15 cellular contexts compared by ENCODE assay signal in the genomic region with DNA sequence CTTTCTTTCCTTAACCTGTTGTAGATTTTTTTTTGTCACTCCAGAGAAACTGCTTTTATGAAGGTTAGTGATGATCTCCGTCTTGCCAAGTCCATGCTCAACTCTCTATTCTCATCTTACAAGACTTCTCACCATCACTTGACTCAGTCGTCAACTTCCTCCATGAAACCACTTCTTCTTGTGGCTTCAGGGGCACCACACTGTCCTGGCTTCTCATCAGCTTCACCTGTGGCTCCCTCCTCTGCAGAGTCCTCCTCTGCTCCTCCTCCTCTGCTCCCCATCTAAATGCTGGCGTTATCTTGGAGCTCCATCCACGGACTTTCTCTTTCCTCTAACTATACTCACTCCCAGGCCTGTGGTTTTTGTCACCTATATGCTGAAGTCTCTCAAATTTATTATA.
A peak's percentile ranks its signal among the peaks of the same experiment; 100 is the strongest.
DNase-seq lines count a peak whose midpoint lies in the region; ATAC-seq and TF ChIP-seq lines count a peak whose summit lies in the region.
"Had no signal": no experiment of that assay in that cellular context is flagged by ENCODE, and none has a peak within 500 bp of the region (broad histone marks: within the 10 kb centered on the region; RNA-seq: fewer than 3 reads in every experiment).

No MANE protein-coding gene starts in this region.

- H3K36me3 ChIP-seq in Peyer's patch, result no peaks in the 10 kb centered on the region
- H3K36me3 ChIP-seq in spleen, result no peaks in the 10 kb centered on the region
- no peaks in the 10 kb centered on the region for H3K36me3 ChIP-seq in osteoblast (ENCODE audit: insufficient read depth, low read length)

- no peak overlapping the region for H3K4me3 ChIP-seq in Peyer's patch
- no peak overlapping the region for H3K4me3 ChIP-seq in spleen
- H3K4me3 ChIP-seq in osteoblast (ENCODE audit: insufficient read depth, low read length), result no peak overlapping the region
- H3K4me3 ChIP-seq: BLaER1, body of pancreas, psoas muscle had no signal

- H3K79me2 ChIP-seq in osteoblast (ENCODE audit: insufficient read depth, low read length), result no peaks in the 10 kb centered on the region

- no peaks in the 10 kb centered on the region for H4K20me1 ChIP-seq in osteoblast (ENCODE audit: insufficient read depth, low read length)

- no peaks in the 10 kb centered on the region for H3K9me3 ChIP-seq in Peyer's patch
- H3K9me3 ChIP-seq in spleen, result peaks cover 0 to 20% (median 15%) of the 10 kb centered on the region in 8 donors
- H3K9me3 ChIP-seq in osteoblast (ENCODE audit: low read depth, low read length), result peaks cover 3% of the 10 kb centered on the region
- H3K9me3 ChIP-seq: body of pancreas had no signal

- H3K4me1 Mint-ChIP-seq in central memory CD8-positive, alpha-beta T cell, result peaks cover 27% of the 10 kb centered on the region

- peak overlapping the region; percentile 35 for H3K4me3 Mint-ChIP-seq in central memory CD8-positive, alpha-beta T cell
- H3K4me3 Mint-ChIP-seq: dendritic cell treated with granulocyte-macrophage colony-stimulating factor and Interleukin-4, amounts not matched to agents 40 ng/mL and 50 ng/mL, for 4 days had no signal

- peaks cover 11% of the 10 kb centered on the region for H3K9me3 Mint-ChIP-seq in central memory CD8-positive, alpha-beta T cell

- H3K27ac ChIP-seq in Peyer's patch (peak overlapping the region in 1 of 4 donors; percentile 27), spleen (no peak overlapping the region), osteoblast (ENCODE audit: low read depth, low read length) (no peak overlapping the region)
- H3K27ac ChIP-seq: BLaER1, body of pancreas, psoas muscle had no signal

- peak; percentile 32 for DNase-seq in stimulated activated CD4-positive, alpha-beta T cell treated with anti-CD3 and anti-CD28 coated beads, Interleukin-4, amount 100 ng/mL, for 24 hours
- no peak for DNase-seq in stimulated activated CD4-positive, alpha-beta T cell treated with anti-CD3 and anti-CD28 coated beads, Interleukin-4, amount 100 ng/mL, for 4 hours
- DNase-seq in Peyer's patch (peak in 2 of 3 donors; percentile 49 to 65), spleen (no peak), osteoblast (ENCODE audit: insufficient read length, low spot score, missing footprints) (no peak)
- DNase-seq in central memory CD8-positive, alpha-beta T cell (ENCODE audit: low spot score in 2 of 2), result no peak
- DNase-seq: body of pancreas, DMS79 treated with DMSO at 0.1 percent for 48 hours, erythroblast, KBM-7, NCI-H1417 treated with DMSO at 0.1 percent for 48 hours, psoas muscle had no signal

- peaks cover 1% of the 10 kb centered on the region for H3K36me3 Mint-ChIP-seq in central memory CD8-positive, alpha-beta T cell (ENCODE audit: insufficient read depth)

- 45 to 61% (median 53%) methylated on average over 4 of the region's 4 CpGs for WGBS in spleen, 5 donors

- H3K27ac Mint-ChIP-seq in central memory CD8-positive, alpha-beta T cell (ENCODE audit: low read depth), result peak overlapping the region; percentile 20
- H3K27ac Mint-ChIP-seq: dendritic cell treated with granulocyte-macrophage colony-stimulating factor and Interleukin-4, amounts not matched to agents 40 ng/mL and 50 ng/mL, for 4 days had no signal

- no peak for ATAC-seq in central memory CD8-positive, alpha-beta T cell (replicated peaks; ENCODE audit: extremely low read depth, poor library complexity, severe bottlenecking)
- no peak for ATAC-seq in HG02798 (IDR thresholded peaks at IDR 0.05; ENCODE audit: poor library complexity, unreplicated experiment)
- ATAC-seq: body of pancreas, psoas muscle had no signal

- TF ChIP-seq CTCF in Peyer's patch (IDR thresholded peaks at IDR 0.05) (no peak), spleen (IDR thresholded peaks at IDR 0.05 in 8 of 11, conservative IDR thresholded peaks at IDR 0.05 in 3 of 11) (no peak), osteoblast (IDR thresholded peaks at IDR 0.05; ENCODE audit: extremely low read depth, low read depth, low read length) (no peak)

- no peak overlapping the region for H2AFZ ChIP-seq in osteoblast (ENCODE audit: low read length)

- no peaks in the 10 kb centered on the region for H3K27me3 ChIP-seq in Peyer's patch
- H3K27me3 ChIP-seq in spleen (replicated peaks in 1 of 7), result no peaks in the 10 kb centered on the region
- no peaks in the 10 kb centered on the region for H3K27me3 ChIP-seq in osteoblast (ENCODE audit: insufficient read depth, low read length)
- H3K27me3 ChIP-seq: BLaER1, body of pancreas had no signal

- peaks cover 1% of the 10 kb centered on the region for H3K27me3 Mint-ChIP-seq in central memory CD8-positive, alpha-beta T cell

- no peak overlapping the region for H3K4me2 ChIP-seq in osteoblast (ENCODE audit: insufficient read depth, low read length)
- H3K4me2 ChIP-seq: BLaER1 had no signal

- intact Hi-C loops in spleen (cut with DNase I; ENCODE audit: low total_unique reads), result no loop called here

- peaks cover 0 to 4% (median 0%) of the 10 kb centered on the region in 4 donors for H3K4me1 ChIP-seq in Peyer's patch
- peaks cover 0 to 72% (median 25%) of the 10 kb centered on the region in 6 donors for H3K4me1 ChIP-seq in spleen
- H3K4me1 ChIP-seq in osteoblast (ENCODE audit: insufficient read depth, low read length), result no peaks in the 10 kb centered on the region
- H3K4me1 ChIP-seq: BLaER1, body of pancreas, psoas muscle had no signal

- TF ChIP-seq POLR2A in Peyer's patch (IDR thresholded peaks at IDR 0.05), result no peak
- no peak for TF ChIP-seq POLR2A in spleen (IDR thresholded peaks at IDR 0.05)

Comparison
In these comparisons a context has a peak if more than half of its experiments do, and no peak if none do; other contexts are left out.
1. DNase-seq: peak in stimulated activated CD4-positive, alpha-beta T cell treated with anti-CD3 and anti-CD28 coated beads, Interleukin-4, amount 100 ng/mL, for 24 hours (single experiment) and Peyer's patch (2 of 3); none in stimulated activated CD4-positive, alpha-beta T cell treated with anti-CD3 and anti-CD28 coated beads, Interleukin-4, amount 100 ng/mL, for 4 hours (0 of 2), central memory CD8-positive, alpha-beta T cell (0 of 2), spleen (single experiment) and osteoblast (single experiment).